18 cellular contexts compared by ENCODE assay signal in genomic region chr2:72034353-72035095, GRCh38.
"Had no signal": no experiment of that assay in that cellular context is flagged by ENCODE, and none has a peak within 500 bp of the region (broad histone marks: within the 10 kb centered on the region; RNA-seq: fewer than 3 reads in every experiment).

No MANE protein-coding gene starts in this region.

- H3K9me3 ChIP-seq: gastroesophageal sphincter, mucosa of descending colon, transverse colon had no signal

- DNase-seq: activated CD4-positive, alpha-beta T cell treated with anti-CD3 and anti-CD28 coated beads for 36 hours; activated CD8-positive, alpha-beta memory T cell treated with anti-CD3 and anti-CD28 coated beads, Interleukin-2, amount 50 U/mL, for 48 hours; activated naive CD4-positive, alpha-beta T cell; activated naive CD8-positive, alpha-beta T cell treated with anti-CD3 and anti-CD28 coated beads, Interleukin-2, amount 10 ng/mL, durations not matched to agents 7 days and 5 days; anterior cingulate cortex; mammary epithelial cell; naive thymus-derived CD4-positive, alpha-beta T cell; small intestine; stimulated activated CD4-positive, alpha-beta T cell treated with anti-CD3 and anti-CD28 coated beads, Interleukin-4, amount 100 ng/mL, for 4 hours; stimulated activated CD8-positive, alpha-beta memory T cell treated with anti-CD3 and anti-CD28 coated beads, Interleukin-4, amount 100 ng/mL, for 48 hours; stimulated activated naive CD8-positive, alpha-beta T cell treated with anti-CD3 and anti-CD28 coated beads, Interleukin-15, Interleukin-2, amounts not matched to agents 100 U/mL and 50 U/mL, for 24 hours; transverse colon had no signal

- ATAC-seq: activated CD4-positive, alpha-beta T cell treated with anti-CD3 and anti-CD28 coated beads for 36 hours; left lobe of liver; mucosa of descending colon; naive thymus-derived CD4-positive, alpha-beta T cell; stimulated activated naive CD8-positive, alpha-beta T cell treated with anti-CD3 and anti-CD28 coated beads, Interleukin-15, Interleukin-2, amounts not matched to agents 100 U/mL and 50 U/mL, for 24 hours had no signal

- H3K4me3 Mint-ChIP-seq: activated CD4-positive, alpha-beta T cell treated with anti-CD3 and anti-CD28 coated beads for 36 hours; activated naive CD8-positive, alpha-beta T cell treated with anti-CD3 and anti-CD28 coated beads, Interleukin-2, amount 10 ng/mL, durations not matched to agents 7 days and 5 days; dendritic cell treated with granulocyte-macrophage colony-stimulating factor and Interleukin-4, amounts not matched to agents 40 ng/mL and 50 ng/mL, for 4 days; naive thymus-derived CD4-positive, alpha-beta T cell; T-helper 1 cell treated with Interleukin-12 subunit alpha and Interleukin-12 subunit beta and Interleukin-4 antibody, amounts not matched to agents 30 μg/mL and 1 μg/mL, for 36 hours had no signal

- H3K27me3 ChIP-seq: transverse colon had no signal

- H3K36me3 Mint-ChIP-seq: activated naive CD8-positive, alpha-beta T cell treated with anti-CD3 and anti-CD28 coated beads, Interleukin-2, amount 10 ng/mL, durations not matched to agents 7 days and 5 days; naive thymus-derived CD4-positive, alpha-beta T cell had no signal

- H3K27ac Mint-ChIP-seq: activated CD4-positive, alpha-beta T cell treated with anti-CD3 and anti-CD28 coated beads for 36 hours; activated naive CD8-positive, alpha-beta T cell treated with anti-CD3 and anti-CD28 coated beads, Interleukin-2, amount 10 ng/mL, durations not matched to agents 7 days and 5 days; dendritic cell treated with granulocyte-macrophage colony-stimulating factor and Interleukin-4, amounts not matched to agents 40 ng/mL and 50 ng/mL, for 4 days; naive thymus-derived CD4-positive, alpha-beta T cell; progenitor cell of endocrine pancreas; T-helper 1 cell treated with Interleukin-12 subunit alpha and Interleukin-12 subunit beta and Interleukin-4 antibody, amounts not matched to agents 30 μg/mL and 1 μg/mL, for 36 hours had no signal

- H3K4me3 ChIP-seq: gastroesophageal sphincter, mucosa of descending colon, transverse colon had no signal

- H3K4me1 Mint-ChIP-seq: activated CD4-positive, alpha-beta T cell treated with anti-CD3 and anti-CD28 coated beads for 36 hours; activated naive CD8-positive, alpha-beta T cell treated with anti-CD3 and anti-CD28 coated beads, Interleukin-2, amount 10 ng/mL, durations not matched to agents 7 days and 5 days had no signal

- H3K9me3 Mint-ChIP-seq: activated naive CD8-positive, alpha-beta T cell treated with anti-CD3 and anti-CD28 coated beads, Interleukin-2, amount 10 ng/mL, durations not matched to agents 7 days and 5 days; dendritic cell treated with granulocyte-macrophage colony-stimulating factor and Interleukin-4, amounts not matched to agents 40 ng/mL and 50 ng/mL, for 4 days; T-helper 1 cell treated with Interleukin-12 subunit alpha and Interleukin-12 subunit beta and Interleukin-4 antibody, amounts not matched to agents 30 μg/mL and 1 μg/mL, for 36 hours had no signal

- H3K27ac ChIP-seq: gastroesophageal sphincter, transverse colon had no signal

- H3K4me1 ChIP-seq: gastroesophageal sphincter, transverse colon had no signal

- H3K36me3 ChIP-seq: gastroesophageal sphincter, transverse colon had no signal

- H3K27me3 Mint-ChIP-seq: activated CD4-positive, alpha-beta T cell treated with anti-CD3 and anti-CD28 coated beads for 36 hours; activated naive CD8-positive, alpha-beta T cell treated with anti-CD3 and anti-CD28 coated beads, Interleukin-2, amount 10 ng/mL, durations not matched to agents 7 days and 5 days; dendritic cell treated with granulocyte-macrophage colony-stimulating factor and Interleukin-4, amounts not matched to agents 40 ng/mL and 50 ng/mL, for 4 days had no signal
